In the genomic region with DNA sequence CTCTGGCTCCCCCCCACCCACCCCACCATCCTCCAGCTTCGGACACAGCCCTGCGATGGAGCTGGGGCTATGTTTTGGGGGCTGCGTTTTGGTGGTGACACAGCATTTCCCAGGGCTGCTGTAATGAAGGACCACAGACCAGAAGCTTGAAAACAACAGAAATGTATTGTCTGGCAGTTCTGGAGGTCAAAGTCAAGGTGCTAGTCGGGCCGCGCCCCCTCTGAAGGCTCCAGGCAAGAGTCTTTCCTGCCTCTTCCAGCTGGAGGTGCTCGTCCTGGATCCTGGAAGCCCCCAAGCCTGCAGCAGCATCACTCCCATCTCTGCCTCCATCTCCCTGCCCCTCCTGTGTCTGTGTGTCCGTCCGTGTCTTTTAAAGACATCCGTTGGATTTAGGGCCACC, we compare ENCODE assay signal across 2 cellular contexts.
TF ChIP-seq lines count a peak whose summit lies in the region.

No MANE protein-coding gene starts in this region.

TF ChIP-seq in HepG2, 621 proteins besides CTCF, POLR2A, EP300 and RAD21 (continues in another document):
- TF ChIP-seq, protein P1, sequence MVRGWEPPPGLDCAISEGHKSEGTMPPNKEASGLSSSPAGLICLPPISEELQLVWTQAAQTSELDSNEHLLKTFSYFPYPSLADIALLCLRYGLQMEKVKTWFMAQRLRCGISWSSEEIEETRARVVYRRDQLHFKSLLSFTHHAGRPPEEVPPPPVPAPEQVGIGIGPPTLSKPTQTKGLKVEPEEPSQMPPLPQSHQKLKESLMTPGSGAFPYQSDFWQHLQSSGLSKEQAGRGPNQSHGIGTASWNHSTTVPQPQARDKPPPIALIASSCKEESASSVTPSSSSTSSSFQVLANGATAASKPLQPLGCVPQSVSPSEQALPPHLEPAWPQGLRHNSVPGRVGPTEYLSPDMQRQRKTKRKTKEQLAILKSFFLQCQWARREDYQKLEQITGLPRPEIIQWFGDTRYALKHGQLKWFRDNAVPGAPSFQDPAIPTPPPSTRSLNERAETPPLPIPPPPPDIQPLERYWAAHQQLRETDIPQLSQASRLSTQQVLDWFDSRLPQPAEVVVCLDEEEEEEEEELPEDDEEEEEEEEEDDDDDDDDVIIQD (CRISPR knock-in tag; IDR thresholded peaks at IDR 0.05; ENCODE audit: low read depth): no peak
- TF ChIP-seq ZNF749 (CRISPR knock-in tag; IDR thresholded peaks at IDR 0.05; ENCODE audit: borderline replicate concordance) (no peak), RXRB (CRISPR knock-in tag; IDR thresholded peaks at IDR 0.05; ENCODE audit: borderline replicate concordance) (peak; percentile 57; the same call in 1 of the 2 replicates), KAT2B (IDR thresholded peaks at IDR 0.05; ENCODE audit: borderline replicate concordance, low read depth, low read length) (no peak), RFXANK (CRISPR knock-in tag; IDR thresholded peaks at IDR 0.05) (no peak), POLR2AphosphoS5 (IDR thresholded peaks at IDR 0.05; ENCODE audit: low read depth, low read length) (no peak), ZNF766 (CRISPR knock-in tag; IDR thresholded peaks at IDR 0.05; ENCODE audit: borderline replicate concordance) (no peak), MEIS1 (CRISPR knock-in tag; IDR thresholded peaks at IDR 0.05; ENCODE audit: borderline replicate concordance) (no peak), CREB1 (IDR thresholded peaks at IDR 0.05) (no peak), CREB1 (CRISPR knock-in tag; IDR thresholded peaks at IDR 0.05) (no peak), ZNF292 (CRISPR knock-in tag; IDR thresholded peaks at IDR 0.05; ENCODE audit: borderline replicate concordance, low read depth) (no peak), SIN3A (IDR thresholded peaks at IDR 0.05; ENCODE audit: borderline replicate concordance, low read depth, low read length) (no peak), ZNF883 (CRISPR knock-in tag; IDR thresholded peaks at IDR 0.05; ENCODE audit: not compliant biosample characterization) (peak; percentile 41), MIER3 (CRISPR knock-in tag; IDR thresholded peaks at IDR 0.05; ENCODE audit: borderline replicate concordance) (no peak), ZNF382 (CRISPR knock-in tag; IDR thresholded peaks at IDR 0.05; ENCODE audit: borderline replicate concordance) (no peak), SOX6 (IDR thresholded peaks at IDR 0.05) (no peak), SOX6 (CRISPR knock-in tag; IDR thresholded peaks at IDR 0.05) (peak; percentile 68), NFYC (CRISPR knock-in tag; IDR thresholded peaks at IDR 0.05) (no peak), ZNF775 (CRISPR knock-in tag; IDR thresholded peaks at IDR 0.05; ENCODE audit: borderline replicate concordance) (no peak), ZKSCAN8 (CRISPR knock-in tag; IDR thresholded peaks at IDR 0.05; ENCODE audit: borderline replicate concordance) (no peak), ZNF83 (CRISPR knock-in tag; IDR thresholded peaks at IDR 0.05; ENCODE audit: borderline replicate concordance) (no peak), MBD4 (IDR thresholded peaks at IDR 0.05; ENCODE audit: borderline replicate concordance, low read length) (no peak), PITX1 (CRISPR knock-in tag; IDR thresholded peaks at IDR 0.05) (no peak)
- TF ChIP-seq, protein P2, sequence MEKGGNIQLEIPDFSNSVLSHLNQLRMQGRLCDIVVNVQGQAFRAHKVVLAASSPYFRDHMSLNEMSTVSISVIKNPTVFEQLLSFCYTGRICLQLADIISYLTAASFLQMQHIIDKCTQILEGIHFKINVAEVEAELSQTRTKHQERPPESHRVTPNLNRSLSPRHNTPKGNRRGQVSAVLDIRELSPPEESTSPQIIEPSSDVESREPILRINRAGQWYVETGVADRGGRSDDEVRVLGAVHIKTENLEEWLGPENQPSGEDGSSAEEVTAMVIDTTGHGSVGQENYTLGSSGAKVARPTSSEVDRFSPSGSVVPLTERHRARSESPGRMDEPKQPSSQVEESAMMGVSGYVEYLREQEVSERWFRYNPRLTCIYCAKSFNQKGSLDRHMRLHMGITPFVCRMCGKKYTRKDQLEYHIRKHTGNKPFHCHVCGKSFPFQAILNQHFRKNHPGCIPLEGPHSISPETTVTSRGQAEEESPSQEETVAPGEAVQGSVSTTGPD (CRISPR knock-in tag; IDR thresholded peaks at IDR 0.05): no peak
- TF ChIP-seq, protein P3, sequence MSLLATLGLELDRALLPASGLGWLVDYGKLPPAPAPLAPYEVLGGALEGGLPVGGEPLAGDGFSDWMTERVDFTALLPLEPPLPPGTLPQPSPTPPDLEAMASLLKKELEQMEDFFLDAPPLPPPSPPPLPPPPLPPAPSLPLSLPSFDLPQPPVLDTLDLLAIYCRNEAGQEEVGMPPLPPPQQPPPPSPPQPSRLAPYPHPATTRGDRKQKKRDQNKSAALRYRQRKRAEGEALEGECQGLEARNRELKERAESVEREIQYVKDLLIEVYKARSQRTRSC (CRISPR knock-in tag; IDR thresholded peaks at IDR 0.05; ENCODE audit: low read depth): no peak
- TF ChIP-seq, protein P4, sequence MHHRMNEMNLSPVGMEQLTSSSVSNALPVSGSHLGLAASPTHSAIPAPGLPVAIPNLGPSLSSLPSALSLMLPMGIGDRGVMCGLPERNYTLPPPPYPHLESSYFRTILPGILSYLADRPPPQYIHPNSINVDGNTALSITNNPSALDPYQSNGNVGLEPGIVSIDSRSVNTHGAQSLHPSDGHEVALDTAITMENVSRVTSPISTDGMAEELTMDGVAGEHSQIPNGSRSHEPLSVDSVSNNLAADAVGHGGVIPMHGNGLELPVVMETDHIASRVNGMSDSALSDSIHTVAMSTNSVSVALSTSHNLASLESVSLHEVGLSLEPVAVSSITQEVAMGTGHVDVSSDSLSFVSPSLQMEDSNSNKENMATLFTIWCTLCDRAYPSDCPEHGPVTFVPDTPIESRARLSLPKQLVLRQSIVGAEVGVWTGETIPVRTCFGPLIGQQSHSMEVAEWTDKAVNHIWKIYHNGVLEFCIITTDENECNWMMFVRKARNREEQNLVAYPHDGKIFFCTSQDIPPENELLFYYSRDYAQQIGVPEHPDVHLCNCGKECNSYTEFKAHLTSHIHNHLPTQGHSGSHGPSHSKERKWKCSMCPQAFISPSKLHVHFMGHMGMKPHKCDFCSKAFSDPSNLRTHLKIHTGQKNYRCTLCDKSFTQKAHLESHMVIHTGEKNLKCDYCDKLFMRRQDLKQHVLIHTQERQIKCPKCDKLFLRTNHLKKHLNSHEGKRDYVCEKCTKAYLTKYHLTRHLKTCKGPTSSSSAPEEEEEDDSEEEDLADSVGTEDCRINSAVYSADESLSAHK (CRISPR knock-in tag; IDR thresholded peaks at IDR 0.05; ENCODE audit: borderline replicate concordance): no peak
- TF ChIP-seq, protein P5, sequence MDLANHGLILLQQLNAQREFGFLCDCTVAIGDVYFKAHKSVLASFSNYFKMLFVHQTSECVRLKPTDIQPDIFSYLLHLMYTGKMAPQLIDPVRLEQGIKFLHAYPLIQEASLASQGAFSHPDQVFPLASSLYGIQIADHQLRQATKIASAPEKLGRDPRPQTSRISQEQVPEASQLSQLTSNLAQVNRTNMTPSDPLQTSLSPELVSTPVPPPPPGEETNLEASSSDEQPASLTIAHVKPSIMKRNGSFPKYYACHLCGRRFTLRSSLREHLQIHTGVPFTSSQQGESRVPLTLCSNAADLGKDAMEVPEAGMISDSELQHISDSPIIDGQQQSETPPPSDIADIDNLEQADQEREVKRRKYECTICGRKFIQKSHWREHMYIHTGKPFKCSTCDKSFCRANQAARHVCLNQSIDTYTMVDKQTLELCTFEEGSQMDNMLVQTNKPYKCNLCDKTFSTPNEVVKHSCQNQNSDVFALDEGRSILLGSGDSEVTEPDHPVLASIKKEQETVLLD (CRISPR knock-in tag; IDR thresholded peaks at IDR 0.05; ENCODE audit: low read depth): no peak

TF ChIP-seq in HEK293T, 16 proteins besides CTCF, POLR2A, EP300 and RAD21:
- TF ChIP-seq FOXM1 (IDR thresholded peaks at IDR 0.05; ENCODE audit: borderline replicate concordance) (no peak), NFRKB (IDR thresholded peaks at IDR 0.05) (no peak), HDGF (IDR thresholded peaks at IDR 0.05; ENCODE audit: borderline replicate concordance) (no peak), BHLHE40 (IDR thresholded peaks at IDR 0.05; ENCODE audit: borderline replicate concordance) (no peak), ZNF384 (IDR thresholded peaks at IDR 0.05) (no peak), ELF4 (IDR thresholded peaks at IDR 0.05) (no peak), ARNT (IDR thresholded peaks at IDR 0.05) (no peak), L3MBTL2 (conservative IDR thresholded peaks at IDR 0.05) (no peak), FOXA1 (IDR thresholded peaks at IDR 0.05) (no peak), CTBP1 (IDR thresholded peaks at IDR 0.05; ENCODE audit: borderline replicate concordance) (no peak)
